In genomic region chr1:108584320-108584968, GRCh38 we compare ENCODE assay signal across 11 cellular contexts. TPM values are rescaled to one million over a fixed set of nuclear protein-coding genes. Genes with fewer than 3 reads are reported as not detected.
DNase-seq lines count a peak whose midpoint lies in the region; ATAC-seq lines count a peak whose summit lies in the region.
"Had no signal": no experiment of that assay in that cellular context is flagged by ENCODE, and none has a peak within 500 bp of the region (broad histone marks: within the 10 kb centered on the region; RNA-seq: fewer than 3 reads in every experiment).

No MANE protein-coding gene starts in this region.

- H3K4me3 Mint-ChIP-seq in activated naive CD8-positive, alpha-beta T cell: no peak overlapping the region
- H3K4me3 Mint-ChIP-seq in natural killer cell treated with Interleukin-12 subunit alpha and Interleukin-12 subunit beta and Interleukin-15 and Interleukin-18, amount 100 ng/mL, for 72 hours: peak overlapping the region; percentile 19

- H3K27me3 Mint-ChIP-seq in activated naive CD8-positive, alpha-beta T cell: no peaks in the 10 kb centered on the region
- H3K27me3 Mint-ChIP-seq in natural killer cell treated with Interleukin-12 subunit alpha and Interleukin-12 subunit beta and Interleukin-15 and Interleukin-18, amount 100 ng/mL, for 72 hours: no peaks in the 10 kb centered on the region

- H3K4me1 Mint-ChIP-seq in activated naive CD8-positive, alpha-beta T cell (ENCODE audit: low read depth): peaks cover 52% of the 10 kb centered on the region
- H3K4me1 Mint-ChIP-seq in natural killer cell treated with Interleukin-12 subunit alpha and Interleukin-12 subunit beta and Interleukin-15 and Interleukin-18, amount 100 ng/mL, for 72 hours (ENCODE audit: low read depth in 2 of 2): peaks cover 52 to 58% of the 10 kb centered on the region in 2 donors

- DNase-seq in LoVo (ENCODE audit: low spot score): peak; percentile 58
- DNase-seq in natural killer cell treated with Interleukin-12 subunit alpha and Interleukin-12 subunit beta and Interleukin-15 and Interleukin-18, amount 100 ng/mL, for 72 hours (ENCODE audit: low spot score): no peak
- no peak for DNase-seq in HCEC 1CT
- no peak for DNase-seq in NK-92 (lab: John Stamatoyannopoulos, UW; ENCODE audit: unreplicated experiment)
- DNase-seq in SK-N-DZ (ENCODE audit: low spot score): no peak
- DNase-seq in stimulated activated CD4-positive, alpha-beta T cell treated with anti-CD3 and anti-CD28 coated beads, Interleukin-2, amount 100 ng/mL, for 24 hours: no peak
- DNase-seq: DMS79 treated with DMSO at 0.1 percent for 48 hours, NCI-H82, nucleus accumbens had no signal

- H3K36me3 Mint-ChIP-seq in activated naive CD8-positive, alpha-beta T cell: peaks cover 13% of the 10 kb centered on the region
- peaks cover 21% of the 10 kb centered on the region for H3K36me3 Mint-ChIP-seq in natural killer cell treated with Interleukin-12 subunit alpha and Interleukin-12 subunit beta and Interleukin-15 and Interleukin-18, amount 100 ng/mL, for 72 hours

- H3K9me3 Mint-ChIP-seq in activated naive CD8-positive, alpha-beta T cell (ENCODE audit: low read depth): peaks cover 16% of the 10 kb centered on the region
- H3K9me3 Mint-ChIP-seq in natural killer cell treated with Interleukin-12 subunit alpha and Interleukin-12 subunit beta and Interleukin-15 and Interleukin-18, amount 100 ng/mL, for 72 hours: peaks cover 9% of the 10 kb centered on the region

- peak overlapping the region; percentile 4 for H3K27ac Mint-ChIP-seq in activated naive CD8-positive, alpha-beta T cell
- H3K27ac Mint-ChIP-seq in natural killer cell treated with Interleukin-12 subunit alpha and Interleukin-12 subunit beta and Interleukin-15 and Interleukin-18, amount 100 ng/mL, for 72 hours: peak overlapping the region; percentile 61 to 88

- ATAC-seq in GM18499 (IDR thresholded peaks at IDR 0.05; ENCODE audit: insufficient read depth, unreplicated experiment): peak; percentile 52
- ATAC-seq in natural killer cell treated with Interleukin-12 subunit alpha and Interleukin-12 subunit beta and Interleukin-15 and Interleukin-18, amount 100 ng/mL, for 72 hours: no peak

RNA-seq across cellular contexts. Expression of gene EEIG2, which starts 24.5 kb away (rescaled TPM):
- 10 to 100 TPM; 18.4 to 20.7 TPM for total RNA-seq in natural killer cell treated with Interleukin-12 subunit alpha and Interleukin-12 subunit beta and Interleukin-15 and Interleukin-18, amount 100 ng/mL, for 72 hours
- 21.6 and 22.8 TPM in 2 replicates for polyA plus RNA-seq in SK-N-DZ (2014; cell fraction: cytosol; rRNA removed)
- 14.4 and 21.0 TPM in 2 replicates for polyA plus RNA-seq in SK-N-DZ (2014; cell fraction: nucleus; rRNA removed)
